In genomic region chr13:89897681-89898080, GRCh38 we compare ENCODE assay signal across 18 cellular contexts.
DNase-seq lines count a peak whose midpoint lies in the region; ATAC-seq and TF ChIP-seq lines count a peak whose summit lies in the region.
"Had no signal": no experiment of that assay in that cellular context is flagged by ENCODE, and none has a peak within 500 bp of the region (broad histone marks: within the 10 kb centered on the region; RNA-seq: fewer than 3 reads in every experiment).

No MANE protein-coding gene starts in this region.

- TF ChIP-seq CTCF in epithelial cell of esophagus (IDR thresholded peaks at IDR 0.05; ENCODE audit: insufficient read depth, low read depth, low read length, missing control alignments), result no peak

- ATAC-seq in HG02588 (IDR thresholded peaks at IDR 0.05; ENCODE audit: unreplicated experiment), result peak; percentile 80
- ATAC-seq in HG03469 (IDR thresholded peaks at IDR 0.05; ENCODE audit: unreplicated experiment), result peak; percentile 66
- ATAC-seq: activated T-cell treated with anti-CD3 and anti-CD28 coated beads, Interleukin-2, amount 50 U/mL, for 72 hours; HepG2 had no signal

- DNase-seq in SIG-M5 treated with dmso at 0.1 percent for 504 hours (lab: John Stamatoyannopoulos, UW; ENCODE audit: unreplicated experiment) (peak; percentile 69), SIG-M5 (lab: John Stamatoyannopoulos, UW) (no peak), epithelial cell of esophagus (ENCODE audit: low read depth) (peak; percentile 7), glomerular visceral epithelial cell (ENCODE audit: extremely low spot score) (no peak), A172 (ENCODE audit: low spot score) (no peak), COLO829 (ENCODE audit: low spot score) (no peak)
- DNase-seq: activated CD4-positive, alpha-beta T cell treated with anti-CD3 and anti-CD28 coated beads, Interleukin-2, amount 10 ng/mL, durations not matched to agents 7 days and 5 days; activated T-cell treated with anti-CD3 and anti-CD28 coated beads, Interleukin-2, amount 50 U/mL, for 72 hours; adrenal gland; CD4-positive, alpha-beta memory T cell; kidney glomerular epithelial cell; NCI-H1436 treated with DMSO at 0.1 percent for 48 hours; NCI-H510A treated with DMSO at 0.1 percent for 48 hours; nucleus accumbens; RPMI8226 had no signal

- no peak overlapping the region for H3K4me3 ChIP-seq in epithelial cell of esophagus (ENCODE audit: low read length)
- H3K4me3 ChIP-seq: adrenal gland had no signal

Comparison
In these comparisons a context has a peak if more than half of its experiments do, and no peak if none do; other contexts are left out.
1. DNase-seq: peak in SIG-M5 treated with dmso at 0.1 percent for 504 hours (single experiment) and epithelial cell of esophagus (single experiment); none in SIG-M5 (single experiment), glomerular visceral epithelial cell (single experiment), A172 (single experiment) and COLO829 (single experiment).